14 cellular contexts compared by ENCODE assay signal in genomic region chr16:57113042-57113453, GRCh38. TPM values are rescaled to one million over a fixed set of nuclear protein-coding genes. Genes with fewer than 3 reads are reported as not detected.
A peak's percentile ranks its signal among the peaks of the same experiment; 100 is the strongest.
DNase-seq lines count a peak whose midpoint lies in the region; ATAC-seq and TF ChIP-seq lines count a peak whose summit lies in the region.
"Had no signal": no experiment of that assay in that cellular context is flagged by ENCODE, and none has a peak within 500 bp of the region (broad histone marks: within the 10 kb centered on the region; RNA-seq: fewer than 3 reads in every experiment).

No MANE protein-coding gene starts in this region.

- H3K27ac ChIP-seq in tibial artery, result peak overlapping the region; percentile 54 to 73
- H3K27ac ChIP-seq: hepatocyte had no signal

- no peaks in the 10 kb centered on the region for H3K36me3 Mint-ChIP-seq in activated naive CD4-positive, alpha-beta T cell treated with anti-CD3 and anti-CD28 coated beads, Interleukin-2, amount 50 U/mL, for 72 hours

- no peak overlapping the region for H3K4me3 ChIP-seq in tibial artery
- H3K4me3 ChIP-seq: HAP-1, hepatocyte, mucosa of descending colon had no signal

- H3K9me3 Mint-ChIP-seq in activated naive CD4-positive, alpha-beta T cell treated with anti-CD3 and anti-CD28 coated beads, Interleukin-2, amount 50 U/mL, for 72 hours, result no peaks in the 10 kb centered on the region

- ATAC-seq in activated naive CD4-positive, alpha-beta T cell treated with anti-CD3 and anti-CD28 coated beads, Interleukin-2, amount 50 U/mL, for 72 hours, result peak in 1 of 2 donors; percentile 81
- ATAC-seq in GM21515 (IDR thresholded peaks at IDR 0.05; ENCODE audit: unreplicated experiment), result no peak
- ATAC-seq: mucosa of descending colon had no signal

- intact Hi-C loops in tibial artery (cut with DNase I; ENCODE audit: low total_unique reads), result no loop called here

- H3K27me3 ChIP-seq in tibial artery, result no peaks in the 10 kb centered on the region
- H3K27me3 ChIP-seq: hepatocyte had no signal

- H3K9me3 ChIP-seq in tibial artery, result no peaks in the 10 kb centered on the region
- H3K9me3 ChIP-seq: HAP-1, mucosa of descending colon had no signal

- no peak for DNase-seq in activated naive CD4-positive, alpha-beta T cell treated with anti-CD3 and anti-CD28 coated beads, Interleukin-2, amount 50 U/mL, for 72 hours (ENCODE audit: low spot score in 2 of 2)
- DNase-seq in activated naive CD4-positive, alpha-beta T cell treated with Interleukin-2 at 50 U/mL for 16 hours, result no peak
- DNase-seq in amniotic epithelial cell (ENCODE audit: low read depth), result peak; percentile 60
- peak; percentile 30 for DNase-seq in iris pigment epithelial cell (ENCODE audit: low read depth)
- DNase-seq in tibial artery, result no peak
- DNase-seq in HT-29 (ENCODE audit: low spot score), result no peak
- DNase-seq in NCI-H1092 treated with DMSO at 0.1 percent for 48 hours (lab: John Stamatoyannopoulos, UW), result no peak
- DNase-seq: activated CD4-positive, alpha-beta T cell treated with anti-CD3 and anti-CD28 coated beads for 1 hour; activated gamma-delta T cell; KBM-7; mucosa of descending colon had no signal

- H3K36me3 ChIP-seq in tibial artery, result peaks cover 11 to 34% (median 16%) of the 10 kb centered on the region in 3 donors
- H3K36me3 ChIP-seq: HAP-1 had no signal

- H3K27ac Mint-ChIP-seq in activated naive CD4-positive, alpha-beta T cell treated with anti-CD3 and anti-CD28 coated beads, Interleukin-2, amount 50 U/mL, for 72 hours, result peak overlapping the region; percentile 44 to 59

- no peak for TF ChIP-seq CTCF in tibial artery (IDR thresholded peaks at IDR 0.05)

- peaks cover 0 to 36% (median 26%) of the 10 kb centered on the region in 4 donors for H3K4me1 ChIP-seq in tibial artery
- H3K4me1 ChIP-seq: HAP-1 had no signal

RNA-seq across cellular contexts. Expression of gene CPNE2, which starts 20.7 kb away (rescaled TPM):
- 10 to 100 TPM in 1 of 2 donors, 1 to 10 TPM in 1; 5.1 to 11.5 TPM for total RNA-seq in activated naive CD4-positive, alpha-beta T cell treated with anti-CD3 and anti-CD28 coated beads, Interleukin-2, amount 50 U/mL, for 72 hours
- total RNA-seq in HT-29 (2014; rRNA removed; shearing (Covaris generic)), result 40.5 and 44.2 TPM in 2 replicates

Comparison
In these comparisons a context has a peak if more than half of its experiments do, and no peak if none do; other contexts are left out.
1. DNase-seq: peak in amniotic epithelial cell (single experiment) and iris pigment epithelial cell (single experiment); none in activated naive CD4-positive, alpha-beta T cell treated with anti-CD3 and anti-CD28 coated beads, Interleukin-2, amount 50 U/mL, for 72 hours (0 of 2), activated naive CD4-positive, alpha-beta T cell treated with Interleukin-2 at 50 U/mL for 16 hours (single experiment), tibial artery (0 of 2), HT-29 (single experiment) and NCI-H1092 treated with DMSO at 0.1 percent for 48 hours (single experiment).